ENCODE assay signal across 1 cellular context in the genomic region with DNA sequence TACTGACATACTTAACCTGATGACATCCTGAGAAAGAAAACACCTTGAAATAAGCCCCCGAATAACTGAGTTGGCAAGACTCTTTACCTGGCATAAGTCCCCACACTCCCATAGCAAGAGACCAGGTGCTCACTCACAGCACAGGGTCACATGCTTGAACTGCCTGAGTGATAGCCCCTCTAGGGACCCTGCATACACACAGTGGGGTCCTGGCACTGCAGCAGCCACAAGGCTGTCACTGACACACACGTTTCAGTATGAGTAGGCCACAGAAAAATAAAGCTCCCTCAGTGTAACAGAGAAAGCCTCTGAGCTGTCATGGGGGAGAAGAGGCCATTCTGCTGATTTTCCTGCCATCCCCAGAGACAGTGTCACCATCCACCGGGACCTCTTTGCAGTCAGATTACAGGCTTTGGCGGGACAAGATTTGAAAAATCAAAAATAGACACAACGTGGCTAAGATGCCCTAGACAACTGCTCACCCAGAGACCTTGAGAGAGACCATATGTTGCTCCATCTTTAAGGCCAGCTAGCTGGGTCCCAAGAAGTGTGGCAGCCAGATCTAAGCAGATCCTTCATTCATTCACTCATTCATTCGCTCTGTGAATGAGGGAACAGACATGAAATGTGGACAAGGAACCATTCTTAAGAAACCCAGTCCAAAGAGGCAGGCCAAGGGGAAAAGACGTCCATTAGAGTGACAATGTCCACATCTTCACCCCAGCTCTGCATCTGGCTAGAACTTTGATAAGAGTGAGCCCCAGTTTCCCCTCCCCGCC.
TF ChIP-seq lines count a peak whose summit lies in the region.

No MANE protein-coding gene starts in this region.

TF ChIP-seq in K562, 482 proteins besides CTCF, POLR2A, EP300 and RAD21 (continued from another document):
- TF ChIP-seq ZFP36 (IDR thresholded peaks at IDR 0.05; ENCODE audit: low read depth, low read length, partially characterized antibody): no peak
- TF ChIP-seq CBFB (CRISPR knock-in tag; IDR thresholded peaks at IDR 0.05): 0 out of 2 replicates have a peak, but pooled peaks have one; percentile 8
